18 cellular contexts compared by ENCODE assay signal in genomic region chr12:106461730-106462129, GRCh38.
"Had no signal": no experiment of that assay in that cellular context is flagged by ENCODE, and none has a peak within 500 bp of the region (broad histone marks: within the 10 kb centered on the region; RNA-seq: fewer than 3 reads in every experiment).

No MANE protein-coding gene starts in this region.

- DNase-seq: effector memory CD4-positive, alpha-beta T cell; gastrocnemius medialis; immature natural killer cell; left ventricle myocardium inferior; mesenchymal stem cell; midbrain; nucleus accumbens; ovary; small intestine; stimulated activated CD4-positive, alpha-beta T cell treated with anti-CD3 and anti-CD28 coated beads, Interleukin-2, amount 100 ng/mL, for 48 hours; testis had no signal

- H3K36me3 ChIP-seq: ovary had no signal

- H3K4me3 ChIP-seq: esophagus muscularis mucosa, gastrocnemius medialis, left ventricle myocardium inferior, lung, ovary, right atrium auricular region, testis, tibial nerve had no signal

- H3K9me3 Mint-ChIP-seq: stimulated activated naive CD8-positive, alpha-beta T cell treated with anti-CD3 and anti-CD28 coated beads, Interleukin-15, Interleukin-2, amounts not matched to agents 100 ng/mL and 50 ng/mL, for 24 hours had no signal

- FAIRE-seq: keratinocyte, small intestine had no signal

- H3K4me3 Mint-ChIP-seq: stimulated activated naive CD8-positive, alpha-beta T cell treated with anti-CD3 and anti-CD28 coated beads, Interleukin-15, Interleukin-2, amounts not matched to agents 100 ng/mL and 50 ng/mL, for 24 hours had no signal

- H3K9me3 ChIP-seq: esophagus muscularis mucosa, gastrocnemius medialis, ovary, right atrium auricular region, testis had no signal

- H3K27ac Mint-ChIP-seq: stimulated activated naive CD8-positive, alpha-beta T cell treated with anti-CD3 and anti-CD28 coated beads, Interleukin-15, Interleukin-2, amounts not matched to agents 100 ng/mL and 50 ng/mL, for 24 hours had no signal

- H3K27me3 Mint-ChIP-seq: stimulated activated naive CD8-positive, alpha-beta T cell treated with anti-CD3 and anti-CD28 coated beads, Interleukin-15, Interleukin-2, amounts not matched to agents 100 ng/mL and 50 ng/mL, for 24 hours had no signal

- ATAC-seq: gastrocnemius medialis had no signal

- H3K27ac ChIP-seq: epithelial cell of prostate, esophagus muscularis mucosa, gastrocnemius medialis, left ventricle myocardium inferior, ovary, right atrium auricular region, testis, tibial nerve had no signal

- H3K4me1 ChIP-seq: esophagus muscularis mucosa, gastrocnemius medialis, right atrium auricular region, testis, tibial nerve had no signal

- H3K27me3 ChIP-seq: esophagus muscularis mucosa, gastrocnemius medialis, ovary, right atrium auricular region, testis, tibial nerve had no signal
